ENCODE assay signal across 28 cellular contexts in genomic region chr1:218572046-218572445, GRCh38.
"Had no signal": no experiment of that assay in that cellular context is flagged by ENCODE, and none has a peak within 500 bp of the region (broad histone marks: within the 10 kb centered on the region; RNA-seq: fewer than 3 reads in every experiment).

No MANE protein-coding gene starts in this region.

- H3K27me3 ChIP-seq: colonic mucosa, foreskin keratinocyte, gastroesophageal sphincter, heart left ventricle, hepatocyte, right atrium auricular region, sigmoid colon, tibial nerve, upper lobe of left lung had no signal

- H3K4me1 ChIP-seq: colonic mucosa, gastroesophageal sphincter, heart left ventricle, prostate gland, right atrium auricular region, sigmoid colon, upper lobe of left lung had no signal

- H3K9me3 ChIP-seq: colonic mucosa, gastroesophageal sphincter, mucosa of descending colon, prostate gland, right atrium auricular region, sigmoid colon, thoracic aorta, tibial nerve, upper lobe of left lung had no signal

- H3K27me3 Mint-ChIP-seq: dendritic cell treated with granulocyte-macrophage colony-stimulating factor and Interleukin-4, amounts not matched to agents 40 ng/mL and 50 ng/mL, for 4 days; natural killer cell treated with Interleukin-12 subunit alpha and Interleukin-12 subunit beta and Interleukin-15 and Interleukin-18, amount 100 ng/mL, for 72 hours; stimulated activated naive B cell treated with anti-CD40 and anti-IgM and Interleukin-4, amounts not matched to agents 10 μg/mL and 1 μg/mL and 100 μg/mL, for 72 hours; stimulated activated naive CD8-positive, alpha-beta T cell treated with anti-CD3 and anti-CD28 coated beads, Interleukin-15, Interleukin-2, amounts not matched to agents 100 ng/mL and 50 ng/mL, for 24 hours had no signal

- H3K9me3 Mint-ChIP-seq: dendritic cell treated with granulocyte-macrophage colony-stimulating factor and Interleukin-4, amounts not matched to agents 40 ng/mL and 50 ng/mL, for 4 days; endodermal cell; stimulated activated naive CD8-positive, alpha-beta T cell treated with anti-CD3 and anti-CD28 coated beads, Interleukin-15, Interleukin-2, amounts not matched to agents 100 ng/mL and 50 ng/mL, for 24 hours had no signal

- H3K36me3 ChIP-seq: colonic mucosa, gastroesophageal sphincter, heart left ventricle, prostate gland, right atrium auricular region, sigmoid colon, thoracic aorta, tibial nerve, upper lobe of left lung had no signal

- H3K4me3 ChIP-seq: colonic mucosa, gastroesophageal sphincter, heart left ventricle, hepatocyte, lung, mucosa of descending colon, prostate gland, right atrium auricular region, sigmoid colon, thoracic aorta, tibial nerve, upper lobe of left lung had no signal

- H3K36me3 Mint-ChIP-seq: memory B cell; naive B cell; natural killer cell treated with Interleukin-12 subunit alpha and Interleukin-12 subunit beta and Interleukin-15 and Interleukin-18, amount 100 ng/mL, for 72 hours; stimulated activated naive B cell treated with anti-CD40 and anti-IgM and Interleukin-4, amounts not matched to agents 10 μg/mL and 1 μg/mL and 100 μg/mL, for 72 hours had no signal

- ATAC-seq: esophagus mucosa; foreskin keratinocyte; gastroesophageal sphincter; heart left ventricle; left lobe of liver; mucosa of descending colon; natural killer cell treated with Interleukin-12 subunit alpha and Interleukin-12 subunit beta and Interleukin-15 and Interleukin-18, amount 100 ng/mL, for 72 hours; stimulated activated naive B cell treated with anti-CD40 and anti-IgM and Interleukin-4, amounts not matched to agents 10 μg/mL and 1 μg/mL and 100 μg/mL, for 72 hours had no signal

- H3K4me2 ChIP-seq: hepatocyte had no signal

- H3K27ac ChIP-seq: colonic mucosa, epithelial cell of prostate, foreskin keratinocyte, gastroesophageal sphincter, heart left ventricle, right atrium auricular region, sigmoid colon, thoracic aorta, tibial nerve, upper lobe of left lung had no signal

- H3K79me2 ChIP-seq: hepatocyte had no signal

- H2AFZ ChIP-seq: hepatocyte had no signal

- DNase-seq: colonic mucosa; effector CD8-positive, alpha-beta T cell; endodermal cell; foreskin keratinocyte; heart left ventricle; kidney; mucosa of descending colon; naive B cell; nucleus accumbens; sigmoid colon; stimulated activated CD4-positive, alpha-beta T cell treated with anti-CD3 and anti-CD28 coated beads, Interleukin-4, amount 100 ng/mL, for 4 hours; stimulated activated naive B cell treated with anti-CD40 and anti-IgM and Interleukin-4, amounts not matched to agents 10 μg/mL and 1 μg/mL and 100 μg/mL, for 72 hours; upper lobe of left lung had no signal

- H3K4me3 Mint-ChIP-seq: dendritic cell treated with granulocyte-macrophage colony-stimulating factor and Interleukin-4, amounts not matched to agents 40 ng/mL and 50 ng/mL, for 4 days; endodermal cell; memory B cell; mesothelial cell of epicardium; naive B cell; natural killer cell treated with Interleukin-12 subunit alpha and Interleukin-12 subunit beta and Interleukin-15 and Interleukin-18, amount 100 ng/mL, for 72 hours; stimulated activated naive B cell treated with anti-CD40 and anti-IgM and Interleukin-4, amounts not matched to agents 10 μg/mL and 1 μg/mL and 100 μg/mL, for 72 hours; stimulated activated naive CD8-positive, alpha-beta T cell treated with anti-CD3 and anti-CD28 coated beads, Interleukin-15, Interleukin-2, amounts not matched to agents 100 ng/mL and 50 ng/mL, for 24 hours had no signal

- H3K27ac Mint-ChIP-seq: dendritic cell treated with granulocyte-macrophage colony-stimulating factor and Interleukin-4, amounts not matched to agents 40 ng/mL and 50 ng/mL, for 4 days; endodermal cell; memory B cell; mesothelial cell of epicardium; naive B cell; natural killer cell treated with Interleukin-12 subunit alpha and Interleukin-12 subunit beta and Interleukin-15 and Interleukin-18, amount 100 ng/mL, for 72 hours; stimulated activated naive B cell treated with anti-CD40 and anti-IgM and Interleukin-4, amounts not matched to agents 10 μg/mL and 1 μg/mL and 100 μg/mL, for 72 hours; stimulated activated naive CD8-positive, alpha-beta T cell treated with anti-CD3 and anti-CD28 coated beads, Interleukin-15, Interleukin-2, amounts not matched to agents 100 ng/mL and 50 ng/mL, for 24 hours had no signal

- H3K4me1 Mint-ChIP-seq: endodermal cell; naive B cell; stimulated activated naive B cell treated with anti-CD40 and anti-IgM and Interleukin-4, amounts not matched to agents 10 μg/mL and 1 μg/mL and 100 μg/mL, for 72 hours had no signal
